In the genomic region with DNA sequence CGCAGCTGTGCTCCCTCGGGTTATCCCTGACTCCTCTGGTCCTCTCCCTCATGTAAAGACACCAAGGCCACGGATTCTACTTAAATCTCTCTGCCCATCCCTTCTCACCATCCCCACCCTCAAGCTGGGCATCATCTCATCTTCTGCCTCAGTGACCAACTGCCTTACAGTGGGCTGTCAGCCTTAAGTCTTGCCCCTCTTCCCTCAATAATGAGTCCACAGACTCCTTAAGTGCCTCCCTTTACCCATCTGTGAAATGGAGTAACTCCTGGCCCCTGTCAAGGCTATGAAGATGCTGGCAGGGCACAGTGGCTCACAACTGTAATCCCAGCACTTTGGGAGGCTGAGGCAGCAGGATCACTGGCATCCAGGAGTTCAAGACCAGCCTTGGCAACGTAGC, we compare ENCODE assay signal across 16 cellular contexts. TPM values are rescaled to one million over a fixed set of nuclear protein-coding genes. Genes with fewer than 3 reads are reported as not detected.
DNase-seq lines count a peak whose midpoint lies in the region; ATAC-seq, FAIRE-seq and TF ChIP-seq lines count a peak whose summit lies in the region.
"Had no signal": no experiment of that assay in that cellular context is flagged by ENCODE, and none has a peak within 500 bp of the region (broad histone marks: within the 10 kb centered on the region; RNA-seq: fewer than 3 reads in every experiment).

No MANE protein-coding gene starts in this region.

- H3K23me2 ChIP-seq in H1 (ENCODE audit: low read depth, low read length): no peaks in the 10 kb centered on the region; the same call in 1 of the 2 replicates

- no peak overlapping the region for H3K9ac ChIP-seq in H1 (replicated peaks in 1 of 4; ENCODE audit: extremely low read depth in 1 of 4, low read depth in 3 of 4, low read length in 3 of 4)

- no peak for FAIRE-seq in H1 (lab: Jason Lieb, UNC)
- FAIRE-seq: D721Med had no signal

- no peak overlapping the region for H2AFZ ChIP-seq in H1 (ENCODE audit: low read length)

- H2BK15ac ChIP-seq in H1 (ENCODE audit: low read length): no peak overlapping the region

- H3K79me2 ChIP-seq in H1 (ENCODE audit: control insufficient read depth in 1 of 2, insufficient read depth in 2 of 2, low read length in 2 of 2): no peaks in the 10 kb centered on the region

- no peak overlapping the region for H3K23ac ChIP-seq in H1 (ENCODE audit: insufficient read length)

- ATAC-seq in T-cell (replicated peaks in 1 of 4): no peak
- ATAC-seq in stimulated activated naive B cell treated with anti-CD40 and anti-IgM and Interleukin-4, amounts not matched to agents 10 μg/mL and 1 μg/mL and 100 μg/mL, for 72 hours (replicated peaks): no peak
- ATAC-seq: left cardiac atrium had no signal

- H3K27ac Mint-ChIP-seq in activated naive CD4-positive, alpha-beta T cell treated with anti-CD3 and anti-CD28 coated beads for 36 hours: peak overlapping the region; percentile 64
- H3K27ac Mint-ChIP-seq in T-cell: peak overlapping the region; percentile 99 to 100
- peak overlapping the region; percentile 98 for H3K27ac Mint-ChIP-seq in stimulated activated naive B cell treated with anti-CD40 and anti-IgM and Interleukin-4, amounts not matched to agents 10 μg/mL and 1 μg/mL and 100 μg/mL, for 72 hours
- H3K27ac Mint-ChIP-seq: progenitor cell of endocrine pancreas had no signal

- H3K9me3 ChIP-seq in H1 (ENCODE audit: insufficient read depth in 2 of 2, low read depth in 1 of 2, low read length in 1 of 2): no peaks in the 10 kb centered on the region
- H3K9me3 ChIP-seq in BE2C: no peaks in the 10 kb centered on the region

- no peak overlapping the region for H4K8ac ChIP-seq in H1 (ENCODE audit: extremely low read depth, insufficient read depth, low read length)

- CTCF ChIA-PET in activated naive CD4-positive, alpha-beta T cell treated with anti-CD3 and anti-CD28 coated beads for 36 hours (lab: Charles Lee): interaction anchor here (0.9 kb wide), 1 partner anchor 104 kb away, joined by 3 read pairs; no protein-coding TSS in a partner anchor
- CTCF ChIA-PET in T-cell (lab: Charles Lee): no interaction called here
- CTCF ChIA-PET in H1 (lab: Charles Lee; ENCODE audit: partially characterized antibody): interaction anchor here (1.3 to 57.0 kb wide), 5 partner anchors 1 to 125 kb away, joined by 3 to 1530 read pairs (median 297); a partner anchor contains a TSS

- H3K14ac ChIP-seq in H1 (ENCODE audit: insufficient read length): no peak overlapping the region

- TF ChIP-seq EP300 in H1 (IDR thresholded peaks at IDR 0.05; ENCODE audit: borderline replicate concordance in 1 of 2, low read depth in 2 of 2, low read length in 2 of 2): no peak

- TF ChIP-seq POLR2A in H1 (IDR thresholded peaks at IDR 0.05; ENCODE audit: control extremely low read depth in 1 of 2, low read depth in 2 of 2, low read length in 2 of 2): no peak

- 97% methylated on average over 4 of the region's 4 CpGs; no CpG with 5 or more reads in 1 of the 2 experiments for whole genome bisulfite sequencing in H1 (ENCODE audit: extremely low coverage in 1 of 2, insufficient coverage in 1 of 2, insufficient read length in 1 of 2, insufficient replicate concordance in 2 of 2, low coverage in 1 of 2, low lambda C conversion rate in 2 of 2, missing lambda C conversion rate in 1 of 2), 2 experiments

- H3K4me1 ChIP-seq in H1 (replicated peaks in 1 of 4; ENCODE audit: control insufficient read depth in 3 of 4, insufficient read depth in 4 of 4, low read length in 3 of 4) (peaks cover 0 to 22% (median 17%) of the 10 kb centered on the region in 4 experiments; a peak in 6 of 7 replicates), BE2C (no peaks in the 10 kb centered on the region)

- no peak overlapping the region for H3K4me2 ChIP-seq in H1 (ENCODE audit: insufficient read depth in 1 of 2, low read depth in 2 of 2, low read length in 2 of 2)

- peaks cover 1% of the 10 kb centered on the region for H3K36me3 Mint-ChIP-seq in activated naive CD4-positive, alpha-beta T cell treated with anti-CD3 and anti-CD28 coated beads for 36 hours (ENCODE audit: low read depth)
- peaks cover 10% of the 10 kb centered on the region for H3K36me3 Mint-ChIP-seq in T-cell
- peaks cover 12 to 30% of the 10 kb centered on the region in 2 donors for H3K36me3 Mint-ChIP-seq in stimulated activated naive B cell treated with anti-CD40 and anti-IgM and Interleukin-4, amounts not matched to agents 10 μg/mL and 1 μg/mL and 100 μg/mL, for 72 hours

- H3K27ac ChIP-seq in H1 (ENCODE audit: low read depth, low read length): no peak overlapping the region
- H3K27ac ChIP-seq: cardiac muscle cell had no signal

- no peak overlapping the region for H2BK120ac ChIP-seq in H1 (replicated peaks; ENCODE audit: low read depth, low read length)

- H3K18ac ChIP-seq in H1 (ENCODE audit: extremely low read depth, low read length): no peak overlapping the region

- no peak overlapping the region for H3K4ac ChIP-seq in H1 (replicated peaks; ENCODE audit: insufficient read length, low read depth, low read length)

- intact Hi-C loops in activated naive CD4-positive, alpha-beta T cell treated with anti-CD3 and anti-CD28 coated beads for 36 hours (cut with micrococcal nuclease): no loop called here

- H2AK5ac ChIP-seq in H1 (ENCODE audit: low read depth, low read length): no peak overlapping the region

- no peaks in the 10 kb centered on the region for H4K20me1 ChIP-seq in H1 (replicated peaks in 1 of 2; ENCODE audit: control insufficient read depth in 1 of 2, insufficient read depth in 2 of 2, low read length in 2 of 2)

- no peak overlapping the region for H4K91ac ChIP-seq in H1 (replicated peaks; ENCODE audit: insufficient read length, low read length)

- no peak overlapping the region for H3K4me3 Mint-ChIP-seq in activated naive CD4-positive, alpha-beta T cell treated with anti-CD3 and anti-CD28 coated beads for 36 hours
- peak overlapping the region in 1 of 3 donors; percentile 94 for H3K4me3 Mint-ChIP-seq in T-cell
- H3K4me3 Mint-ChIP-seq in stimulated activated naive B cell treated with anti-CD40 and anti-IgM and Interleukin-4, amounts not matched to agents 10 μg/mL and 1 μg/mL and 100 μg/mL, for 72 hours: peak overlapping the region in 1 of 2 donors; percentile 20

- H3K36me3 ChIP-seq in H1 (ENCODE audit: control insufficient read depth in 2 of 4, insufficient read depth in 4 of 4, low read length in 3 of 4) (no peaks in the 10 kb centered on the region), BE2C (no peaks in the 10 kb centered on the region)
- H3K36me3 ChIP-seq: cardiac muscle cell had no signal

- H4K5ac ChIP-seq in H1 (ENCODE audit: insufficient read length, low read depth, low read length): no peak overlapping the region

- no peaks in the 10 kb centered on the region for H3K79me1 ChIP-seq in H1 (ENCODE audit: low read depth, low read length)

- TF ChIP-seq RAD21 in H1 (IDR thresholded peaks at IDR 0.05 in 1 of 2, conservative IDR thresholded peaks at IDR 0.05 in 1 of 2; ENCODE audit: low read depth in 2 of 2, low read length in 2 of 2): no peak

- no peaks in the 10 kb centered on the region for H3K27me3 Mint-ChIP-seq in activated naive CD4-positive, alpha-beta T cell treated with anti-CD3 and anti-CD28 coated beads for 36 hours (ENCODE audit: low read depth)
- H3K27me3 Mint-ChIP-seq in T-cell: no peaks in the 10 kb centered on the region
- H3K27me3 Mint-ChIP-seq in stimulated activated naive B cell treated with anti-CD40 and anti-IgM and Interleukin-4, amounts not matched to agents 10 μg/mL and 1 μg/mL and 100 μg/mL, for 72 hours: no peaks in the 10 kb centered on the region
- H3K27me3 Mint-ChIP-seq: progenitor cell of endocrine pancreas had no signal

- TF ChIP-seq CTCF in H1 (IDR thresholded peaks at IDR 0.05; ENCODE audit: control extremely low read depth in 1 of 3, insufficient read depth in 1 of 3, low read depth in 1 of 3, low read length in 3 of 3) (no peak), BE2C (IDR thresholded peaks at IDR 0.05; ENCODE audit: low read depth, low read length) (no peak)

- H2BK5ac ChIP-seq in H1 (ENCODE audit: low read depth, low read length): no peak overlapping the region

- peak overlapping the region; percentile 80; the same call in 1 of the 2 replicates for H2BK12ac ChIP-seq in H1 (ENCODE audit: low read depth, low read length)

- DNase-seq in activated naive CD4-positive, alpha-beta T cell treated with anti-CD3 and anti-CD28 coated beads for 36 hours: no peak
- no peak for DNase-seq in activated naive CD4-positive, alpha-beta T cell (lab: John Stamatoyannopoulos, UW)
- DNase-seq in T-cell: no peak
- no peak for DNase-seq in H1 (ENCODE audit: low read depth in 1 of 2, low spot score in 2 of 2)
- no peak for DNase-seq in stimulated activated naive B cell treated with anti-CD40 and anti-IgM and Interleukin-4, amounts not matched to agents 10 μg/mL and 1 μg/mL and 100 μg/mL, for 72 hours
- no peak for DNase-seq in SKM-1 (lab: John Stamatoyannopoulos, UW; ENCODE audit: unreplicated experiment)
- no peak for DNase-seq in GF-D8 (lab: John Stamatoyannopoulos, UW)
- DNase-seq in BE2C: no peak
- DNase-seq: left cardiac atrium; NCI-H146; NCI-H226; stimulated activated CD4-positive, alpha-beta T cell treated with anti-CD3 and anti-CD28 coated beads, Interleukin-12 subunit alpha, Interleukin-12 subunit beta, amount 100 ng/mL, for 4 hours had no signal

- POLR2A ChIA-PET in T-cell (lab: Charles Lee) (no interaction called here), H1 (lab: Charles Lee; ENCODE audit: partially characterized antibody) (interaction anchor here (1.0 to 2.1 kb wide), 5 partner anchors 8 to 121 kb away, joined by 3 to 9 read pairs (median 5); a partner anchor contains a TSS)

- no peaks in the 10 kb centered on the region for H3K9me3 Mint-ChIP-seq in activated naive CD4-positive, alpha-beta T cell treated with anti-CD3 and anti-CD28 coated beads for 36 hours
- no peaks in the 10 kb centered on the region for H3K9me3 Mint-ChIP-seq in T-cell
- H3K9me3 Mint-ChIP-seq in stimulated activated naive B cell treated with anti-CD40 and anti-IgM and Interleukin-4, amounts not matched to agents 10 μg/mL and 1 μg/mL and 100 μg/mL, for 72 hours: no peaks in the 10 kb centered on the region

- H3K56ac ChIP-seq in H1 (replicated peaks; ENCODE audit: insufficient read length, low read depth, low read length): no peak overlapping the region

- H3K4me3 ChIP-seq in H1 (ENCODE audit: extremely low read depth in 1 of 4, insufficient read depth in 2 of 4, low read depth in 3 of 4, low read length in 4 of 4) (no peak overlapping the region), BE2C (ENCODE audit: low read depth, low read length) (no peak overlapping the region)
- H3K4me3 ChIP-seq: cardiac muscle cell had no signal

- H2BK20ac ChIP-seq in H1 (ENCODE audit: low read length): no peak overlapping the region

- H3K4me1 Mint-ChIP-seq in activated naive CD4-positive, alpha-beta T cell treated with anti-CD3 and anti-CD28 coated beads for 36 hours (ENCODE audit: low read depth): peaks cover 54% of the 10 kb centered on the region
- H3K4me1 Mint-ChIP-seq in T-cell: peaks cover 60 to 79% (median 78%) of the 10 kb centered on the region in 3 donors
- H3K4me1 Mint-ChIP-seq in stimulated activated naive B cell treated with anti-CD40 and anti-IgM and Interleukin-4, amounts not matched to agents 10 μg/mL and 1 μg/mL and 100 μg/mL, for 72 hours: peaks cover 68 to 69% of the 10 kb centered on the region in 2 donors

- no peaks in the 10 kb centered on the region for H3K27me3 ChIP-seq in H1 (replicated peaks in 1 of 4; ENCODE audit: control insufficient read depth in 3 of 4, extremely low read depth in 1 of 4, insufficient read depth in 3 of 4, low read length in 3 of 4)
- H3K27me3 ChIP-seq in BE2C: no peaks in the 10 kb centered on the region
- H3K27me3 ChIP-seq: cardiac muscle cell had no signal

RNA-seq across cellular contexts. Expression of a gene that starts 12.1 kb away (rescaled TPM):
- 100 to 1,000 TPM; 130 to 132 TPM for total RNA-seq in activated naive CD4-positive, alpha-beta T cell treated with anti-CD3 and anti-CD28 coated beads for 36 hours
- 100 to 1,000 TPM; 218 to 457 (median 370) TPM for total RNA-seq in T-cell
- total RNA-seq in H1 (2021; fragmentation: NEBNext Ultra II Directional; extraction: Animal tissue kit (Norgen Biotek cat#: 25700)): 77.8 and 84.4 TPM in 2 replicates
- polyA plus RNA-seq in H1 (2011; rRNA removed): 107 and 120 TPM in 2 replicates
- polyA plus RNA-seq in H1 (2011; cell fraction: cytosol; rRNA removed): 40.4 TPM
- 52.7 TPM for polyA plus RNA-seq in H1 (2011; cell fraction: nucleus; rRNA removed)
- 105 to 143 TPM (median 123 TPM) in 4 replicates for polyA plus RNA-seq in H1 (2012, experiment 1 of 2)
- 118 TPM for polyA plus RNA-seq in H1 (2012, experiment 2 of 2)
- polyA plus RNA-seq in H1 (2013, experiment 1 of 2): 78.7 TPM
- 82.7 TPM for polyA plus RNA-seq in H1 (2013, experiment 2 of 2)
- polyA minus RNA-seq in H1 (2011; rRNA and poly(A)+ RNA removed): 49.1 and 61.0 TPM in 2 replicates
- 55.9 TPM for polyA minus RNA-seq in H1 (2011; cell fraction: cytosol; rRNA and poly(A)+ RNA removed)
- 46.7 TPM for polyA minus RNA-seq in H1 (2011; cell fraction: nucleus; rRNA and poly(A)+ RNA removed)
- 170 TPM for polyA plus RNA-seq in BE2C (2012; ENCODE audit: insufficient read depth, insufficient read length, low read depth)

RNA-seq across cellular contexts. Expression of a gene that starts 14.5 kb away (rescaled TPM):
- total RNA-seq in activated naive CD4-positive, alpha-beta T cell treated with anti-CD3 and anti-CD28 coated beads for 36 hours: 10 to 100 TPM; 26.4 to 26.9 TPM
- 100 to 1,000 TPM in 3 of 5 donors, 10 to 100 TPM in 2; 39.5 to 112 (median 104) TPM for total RNA-seq in T-cell
- 6.1 and 6.3 TPM in 2 replicates for total RNA-seq in H1 (2021; fragmentation: NEBNext Ultra II Directional; extraction: Animal tissue kit (Norgen Biotek cat#: 25700))
- polyA plus RNA-seq in H1 (2011; rRNA removed): 10.4 and 14.8 TPM in 2 replicates
- 15.3 TPM for polyA plus RNA-seq in H1 (2011; cell fraction: cytosol; rRNA removed)
- 42.2 TPM for polyA plus RNA-seq in H1 (2011; cell fraction: nucleus; rRNA removed)
- 9.8 to 12.4 TPM (median 11.7 TPM) in 4 replicates for polyA plus RNA-seq in H1 (2012, experiment 1 of 2)
- polyA plus RNA-seq in H1 (2012, experiment 2 of 2): 10.1 TPM
- 6.9 TPM for polyA plus RNA-seq in H1 (2013, experiment 1 of 2)
- 6.1 TPM for polyA plus RNA-seq in H1 (2013, experiment 2 of 2)
- polyA minus RNA-seq in H1 (2011; rRNA and poly(A)+ RNA removed): 7.2 and 7.3 TPM in 2 replicates
- polyA minus RNA-seq in H1 (2011; cell fraction: cytosol; rRNA and poly(A)+ RNA removed): 4.2 TPM
- polyA minus RNA-seq in H1 (2011; cell fraction: nucleus; rRNA and poly(A)+ RNA removed): 14.1 TPM
- polyA plus RNA-seq in BE2C (2012; ENCODE audit: insufficient read depth, insufficient read length, low read depth): 8.4 TPM

RNA-seq across cellular contexts. Expression of a gene that starts 25.8 kb away (rescaled TPM):
- total RNA-seq in activated naive CD4-positive, alpha-beta T cell treated with anti-CD3 and anti-CD28 coated beads for 36 hours: 100 to 1,000 TPM; 129 to 141 TPM
- 1,000 to 10,000 TPM in 4 of 5 donors, 100 to 1,000 TPM in 1; 994 to 1,121 (median 1,054) TPM for total RNA-seq in T-cell
- 2.4 TPM in 1 of 2 replicates, not detected in the other for total RNA-seq in H1 (2021; fragmentation: NEBNext Ultra II Directional; extraction: Animal tissue kit (Norgen Biotek cat#: 25700))
- 2.7 and 3.1 TPM in 2 replicates for polyA plus RNA-seq in H1 (2011; rRNA removed)
- polyA plus RNA-seq in H1 (2011; cell fraction: cytosol; rRNA removed): 3.6 TPM
- 2.0 TPM for polyA plus RNA-seq in H1 (2011; cell fraction: nucleus; rRNA removed)
- polyA plus RNA-seq in H1 (2012, experiment 1 of 2): 1.9 to 5.6 TPM (median 3.4 TPM) in 4 replicates
- polyA plus RNA-seq in H1 (2012, experiment 2 of 2): 11.0 TPM
- 9.0 TPM for polyA plus RNA-seq in H1 (2013, experiment 1 of 2)
- polyA plus RNA-seq in H1 (2013, experiment 2 of 2): 8.5 TPM
- polyA minus RNA-seq in H1 (2011; rRNA and poly(A)+ RNA removed): 0.59 and 2.0 TPM in 2 replicates
- not detected for polyA minus RNA-seq in H1 (2011; cell fraction: cytosol; rRNA and poly(A)+ RNA removed)
- not detected for polyA minus RNA-seq in H1 (2011; cell fraction: nucleus; rRNA and poly(A)+ RNA removed)
- not detected for polyA plus RNA-seq in BE2C (2012; ENCODE audit: insufficient read depth, insufficient read length, low read depth)
- total RNA-seq: cardiac muscle cell, LHCN-M2 had no signal

RNA-seq across cellular contexts. Expression of a gene that starts 57.9 kb away (rescaled TPM):
- total RNA-seq in activated naive CD4-positive, alpha-beta T cell treated with anti-CD3 and anti-CD28 coated beads for 36 hours: 10 to 100 TPM; 45.7 to 47.0 TPM
- total RNA-seq in T-cell: 10 to 100 TPM; 14.2 to 28.5 (median 20.7) TPM
- 35.3 and 40.4 TPM in 2 replicates for total RNA-seq in H1 (2021; fragmentation: NEBNext Ultra II Directional; extraction: Animal tissue kit (Norgen Biotek cat#: 25700))
- polyA plus RNA-seq in H1 (2011; rRNA removed): 37.4 and 43.7 TPM in 2 replicates
- 41.3 TPM for polyA plus RNA-seq in H1 (2011; cell fraction: cytosol; rRNA removed)
- 70.9 TPM for polyA plus RNA-seq in H1 (2011; cell fraction: nucleus; rRNA removed)
- 31.0 to 35.0 TPM (median 33.0 TPM) in 4 replicates for polyA plus RNA-seq in H1 (2012, experiment 1 of 2)
- 14.0 TPM for polyA plus RNA-seq in H1 (2012, experiment 2 of 2)
- 23.4 TPM for polyA plus RNA-seq in H1 (2013, experiment 1 of 2)
- polyA plus RNA-seq in H1 (2013, experiment 2 of 2): 21.4 TPM
- 44.5 and 47.3 TPM in 2 replicates for polyA minus RNA-seq in H1 (2011; rRNA and poly(A)+ RNA removed)
- polyA minus RNA-seq in H1 (2011; cell fraction: cytosol; rRNA and poly(A)+ RNA removed): 22.5 TPM
- polyA minus RNA-seq in H1 (2011; cell fraction: nucleus; rRNA and poly(A)+ RNA removed): 34.8 TPM
- polyA plus RNA-seq in BE2C (2012; ENCODE audit: insufficient read depth, insufficient read length, low read depth): 9.7 TPM

Comparison
In these comparisons a context has a peak if more than half of its experiments do, and no peak if none do; other contexts are left out.
1. RNA of a gene that starts 25.8 kb away (total RNA-seq): 994 to 1,121 TPM in T-cell and 129 to 141 TPM in activated naive CD4-positive, alpha-beta T cell treated with anti-CD3 and anti-CD28 coated beads for 36 hours; 2.4 TPM in H1; every median in the first group is over 10 times any median in the second.
2. CTCF ChIA-PET loops: an anchor here in activated naive CD4-positive, alpha-beta T cell treated with anti-CD3 and anti-CD28 coated beads for 36 hours (0.9 kb wide) and H1 (1.3 to 57.0 kb wide); none called in T-cell.
3. Peak in every context shown above with its lines, with median percentiles within 50 percentile points of each other: H3K27ac Mint-ChIP-seq.